9 cellular contexts compared by ENCODE assay signal in genomic region chr1:100834779-100835645, GRCh38. TPM values are rescaled to one million over a fixed set of nuclear protein-coding genes. Genes with fewer than 3 reads are reported as not detected.
DNase-seq lines count a peak whose midpoint lies in the region; ATAC-seq, FAIRE-seq and TF ChIP-seq lines count a peak whose summit lies in the region.
"Had no signal": no experiment of that assay in that cellular context is flagged by ENCODE, and none has a peak within 500 bp of the region (broad histone marks: within the 10 kb centered on the region; RNA-seq: fewer than 3 reads in every experiment).

No MANE protein-coding gene starts in this region.

- H3K9me3 ChIP-seq in AG04450 (ENCODE audit: control insufficient read depth, insufficient read depth, low read length) (no peaks in the 10 kb centered on the region), tibial nerve (peaks cover 0 to 2% (median 0%) of the 10 kb centered on the region in 4 donors)

- no peak for TF ChIP-seq EP300 in tibial nerve (IDR thresholded peaks at IDR 0.05)

- H3K4me3 ChIP-seq in AG04450 (ENCODE audit: low read depth, low read length) (no peak overlapping the region), tibial nerve (no peak overlapping the region)

- no peak overlapping the region for H3K4me3 Mint-ChIP-seq in WTC11
- H3K4me3 Mint-ChIP-seq in osteocyte (ENCODE audit: unreplicated experiment), result no peak overlapping the region

- no peak overlapping the region for H3K27ac Mint-ChIP-seq in WTC11
- H3K27ac Mint-ChIP-seq in osteocyte (ENCODE audit: unreplicated experiment), result no peak overlapping the region

- H3K4me1 ChIP-seq in tibial nerve, result no peaks in the 10 kb centered on the region

- ATAC-seq in WTC11, result peak; percentile 94
- no peak for ATAC-seq in HG03354 (IDR thresholded peaks at IDR 0.05; ENCODE audit: poor library complexity, severe bottlenecking, unreplicated experiment)
- ATAC-seq in GM21447 (IDR thresholded peaks at IDR 0.05; ENCODE audit: unreplicated experiment), result no peak

- TF ChIP-seq POLR2A in GM12891 (IDR thresholded peaks at IDR 0.05; ENCODE audit: low read depth, low read length) (no peak), tibial nerve (IDR thresholded peaks at IDR 0.05) (no peak)

- TF ChIP-seq CTCF in AG04450 (IDR thresholded peaks at IDR 0.05; ENCODE audit: low read depth, low read length) (peak; percentile 47), WTC11 (IDR thresholded peaks at IDR 0.05) (no peak), osteocyte (IDR thresholded peaks at IDR 0.05) (peak; percentile 15), tibial nerve (IDR thresholded peaks at IDR 0.05) (no peak)

- POLR2A ChIA-PET in AG04450 (lab: Yijun Ruan, JAX), result no interaction called here
- POLR2A ChIA-PET in WTC11 (lab: Charles Lee), result no interaction called here

- no peaks in the 10 kb centered on the region for H3K36me3 ChIP-seq in tibial nerve

- 72 to 73% methylated on average over 5 of the region's 5 CpGs for WGBS in tibial nerve, 2 donors

- CTCF ChIA-PET in AG04450 (lab: Charles Lee), result interaction anchor here (0.6 to 1.0 kb wide), 3 partner anchors 176 to 371 kb away, joined by 3 to 4 read pairs (median 3); no protein-coding TSS in a partner anchor
- CTCF ChIA-PET in WTC11 (lab: Charles Lee), result interaction anchor here (1.0 to 1.3 kb wide), 2 partner anchors 15 to 34 kb away, joined by 3 to 4 read pairs; no protein-coding TSS in a partner anchor

- DNase-seq in AG04450 (ENCODE audit: low read depth, low spot score) (no peak), GM12891 (ENCODE audit: insufficient read length, low spot score) (no peak), HT-29 (ENCODE audit: low spot score) (peak; percentile 32), WTC11 (ENCODE audit: low spot score) (no peak), osteocyte (ENCODE audit: extremely low spot score, unreplicated experiment) (no peak), tibial nerve (ENCODE audit: low spot score in 2 of 2) (no peak)

- H3K36me3 Mint-ChIP-seq in WTC11 (no peaks in the 10 kb centered on the region), osteocyte (ENCODE audit: unreplicated experiment) (no peaks in the 10 kb centered on the region)

- H3K4me1 Mint-ChIP-seq in WTC11 (peaks cover 3% of the 10 kb centered on the region; the same call in 1 of the 2 replicates), osteocyte (ENCODE audit: unreplicated experiment) (no peaks in the 10 kb centered on the region)

- H3K9me3 Mint-ChIP-seq in WTC11 (peaks cover under 1% of the 10 kb centered on the region; the same call in 1 of the 2 replicates), osteocyte (ENCODE audit: unreplicated experiment) (no peaks in the 10 kb centered on the region)

- H3K27ac ChIP-seq in AG04450 (ENCODE audit: low read depth, low read length), result no peak overlapping the region
- H3K27ac ChIP-seq in tibial nerve, result no peak overlapping the region

- H3K27me3 ChIP-seq in AG04450 (ENCODE audit: control insufficient read depth, insufficient read depth, low read length), result no peaks in the 10 kb centered on the region
- no peaks in the 10 kb centered on the region for H3K27me3 ChIP-seq in tibial nerve

- peak; percentile 55 for FAIRE-seq in GM12891 (lab: Jason Lieb, UNC)
- FAIRE-seq: colon had no signal

- no peaks in the 10 kb centered on the region for H3K27me3 Mint-ChIP-seq in WTC11 (ENCODE audit: low read depth)
- H3K27me3 Mint-ChIP-seq in osteocyte (ENCODE audit: unreplicated experiment), result peaks cover 2% of the 10 kb centered on the region

TF ChIP-seq in GM12891, 5 proteins besides CTCF, POLR2A, EP300 and RAD21:
- TF ChIP-seq SPI1 (IDR thresholded peaks at IDR 0.05; ENCODE audit: low read depth, low read length) (0 out of 2 replicates have a peak, but pooled peaks have one; percentile 33), PAX5 (IDR thresholded peaks at IDR 0.05; ENCODE audit: insufficient read depth, low read length, severe bottlenecking) (no peak)

TF ChIP-seq in WTC11, 78 proteins besides CTCF, POLR2A, EP300 and RAD21:
- TF ChIP-seq ZNF671 (CRISPR knock-in tag; IDR thresholded peaks at IDR 0.05) (no peak), HMGA2 (CRISPR knock-in tag; IDR thresholded peaks at IDR 0.05) (no peak)
- TF ChIP-seq, protein P1, sequence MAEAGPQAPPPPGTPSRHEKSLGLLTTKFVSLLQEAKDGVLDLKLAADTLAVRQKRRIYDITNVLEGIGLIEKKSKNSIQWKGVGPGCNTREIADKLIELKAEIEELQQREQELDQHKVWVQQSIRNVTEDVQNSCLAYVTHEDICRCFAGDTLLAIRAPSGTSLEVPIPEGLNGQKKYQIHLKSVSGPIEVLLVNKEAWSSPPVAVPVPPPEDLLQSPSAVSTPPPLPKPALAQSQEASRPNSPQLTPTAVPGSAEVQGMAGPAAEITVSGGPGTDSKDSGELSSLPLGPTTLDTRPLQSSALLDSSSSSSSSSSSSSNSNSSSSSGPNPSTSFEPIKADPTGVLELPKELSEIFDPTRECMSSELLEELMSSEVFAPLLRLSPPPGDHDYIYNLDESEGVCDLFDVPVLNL (CRISPR knock-in tag; IDR thresholded peaks at IDR 0.05; ENCODE audit: borderline replicate concordance, low read depth), result no peak

RNA-seq across cellular contexts. Expression of gene EXTL2, which starts 59.6 kb away (rescaled TPM):
- polyA plus RNA-seq in AG04450 (2011; rRNA removed), result 53.6 and 78.7 TPM in 2 replicates
- polyA minus RNA-seq in AG04450 (2011; rRNA and poly(A)+ RNA removed), result 13.8 and 29.8 TPM in 2 replicates
- polyA plus RNA-seq in GM12891 (2012; ENCODE audit: low read depth, missing spikeins), result 8.4 TPM
- 8.7 and 11.1 TPM in 2 replicates for total RNA-seq in HT-29 (2014; rRNA removed; shearing (Covaris generic))
- 36.4 to 41.0 TPM (median 37.8 TPM) in 3 replicates for total RNA-seq in WTC11 (2021)
- 32.5 and 33.6 TPM in 2 replicates for total RNA-seq in osteocyte
- 10 to 100 TPM; 11.1 to 17.5 (median 13.5) TPM for total RNA-seq in tibial nerve

Comparison
In these comparisons a context has a peak if more than half of its experiments do, and no peak if none do; other contexts are left out.
1. CTCF ChIP-seq: peak in AG04450 (single experiment) and osteocyte (single experiment); none in WTC11 (single experiment) and tibial nerve (0 of 5).